In genomic region chr10:108469940-108470339, GRCh38 we compare ENCODE assay signal across 16 cellular contexts.
"Had no signal": no experiment of that assay in that cellular context is flagged by ENCODE, and none has a peak within 500 bp of the region (broad histone marks: within the 10 kb centered on the region; RNA-seq: fewer than 3 reads in every experiment).

No MANE protein-coding gene starts in this region.

- DNase-seq: activated CD4-positive, alpha-beta memory T cell treated with anti-CD3 and anti-CD28 coated beads, Interleukin-2, amount 10 ng/mL, durations not matched to agents 7 days and 5 days; activated CD4-positive, alpha-beta T cell treated with anti-CD3 and anti-CD28 coated beads, Interleukin-2, amount 10 ng/mL, durations not matched to agents 24 days and 14 days; activated effector memory CD4-positive, alpha-beta T cell treated with Interleukin-2 at 50 U/mL for 16 hours; activated naive CD4-positive, alpha-beta T cell treated with anti-CD3 and anti-CD28 coated beads for 36 hours; activated naive CD8-positive, alpha-beta T cell treated with anti-CD3 and anti-CD28 coated beads, Interleukin-2, amount 10 ng/mL, durations not matched to agents 7 days and 5 days; activated T-cell treated with anti-CD3 and anti-CD28 coated beads, Interleukin-2, amount 50 U/mL, for 72 hours; amygdala; cortex of kidney; endodermal cell; hypothalamus; left ventricle myocardium superior; mammary epithelial cell; natural killer cell; spleen; stimulated activated CD4-positive, alpha-beta T cell treated with anti-CD3 and anti-CD28 coated beads, Interleukin-4, amount 100 ng/mL, for 1 hour; stimulated activated naive CD4-positive, alpha-beta T cell treated with Interleukin-2 at 50 U/mL for 16 hours had no signal
